ENCODE assay signal across 1 cellular context in genomic region chr1:54945393-54945936, GRCh38.
TF ChIP-seq lines count a peak whose summit lies in the region.

No MANE protein-coding gene starts in this region.

TF ChIP-seq in HEK293, 187 proteins besides CTCF, POLR2A, EP300 and RAD21 (continued from another document):
- TF ChIP-seq ZNF677 (tag by site-specific recombination; IDR thresholded peaks at IDR 0.05) (no peak), SCRT1 (tag by site-specific recombination; IDR thresholded peaks at IDR 0.05; ENCODE audit: borderline replicate concordance) (peak; percentile 70; the same call in 1 of the 2 replicates)
